Comparison of ENCODE assay signal across 1 cellular context in genomic region chr14:23033801-23034497, GRCh38.
TF ChIP-seq lines count a peak whose summit lies in the region.

No MANE protein-coding gene starts in this region.

TF ChIP-seq in H1, 55 proteins besides CTCF, POLR2A, EP300 and RAD21:
- TF ChIP-seq HDAC6 (IDR thresholded peaks at IDR 0.05; ENCODE audit: low read depth, low read length), result no peak
- TF ChIP-seq KDM4A (IDR thresholded peaks at IDR 0.05; ENCODE audit: low read depth, low read length, severe bottlenecking), result no peak
- TF ChIP-seq CHD1 (IDR thresholded peaks at IDR 0.05; ENCODE audit: low read depth, low read length), result no peak
- no peak for TF ChIP-seq CHD2 (IDR thresholded peaks at IDR 0.05; ENCODE audit: low read length)
- TF ChIP-seq TAF1 (IDR thresholded peaks at IDR 0.05; ENCODE audit: low read depth, low read length), result no peak
- TF ChIP-seq NANOG (IDR thresholded peaks at IDR 0.05; ENCODE audit: insufficient read depth, low read depth, low read length, poor library complexity, severe bottlenecking), result no peak
- no peak for TF ChIP-seq EGR1 (IDR thresholded peaks at IDR 0.05; ENCODE audit: borderline replicate concordance, low read depth, low read length)
- no peak for TF ChIP-seq ATF3 (IDR thresholded peaks at IDR 0.05; ENCODE audit: insufficient read depth, low read depth, low read length)
- TF ChIP-seq BRCA1 (IDR thresholded peaks at IDR 0.05; ENCODE audit: low read depth, low read length), result no peak
- TF ChIP-seq JUND (IDR thresholded peaks at IDR 0.05; ENCODE audit: low read length), result no peak
- no peak for TF ChIP-seq SP1 (IDR thresholded peaks at IDR 0.05; ENCODE audit: low read depth, low read length)
- no peak for TF ChIP-seq TBP (IDR thresholded peaks at IDR 0.05; ENCODE audit: low read depth, low read length)
